ENCODE assay signal across 17 cellular contexts in the genomic region with DNA sequence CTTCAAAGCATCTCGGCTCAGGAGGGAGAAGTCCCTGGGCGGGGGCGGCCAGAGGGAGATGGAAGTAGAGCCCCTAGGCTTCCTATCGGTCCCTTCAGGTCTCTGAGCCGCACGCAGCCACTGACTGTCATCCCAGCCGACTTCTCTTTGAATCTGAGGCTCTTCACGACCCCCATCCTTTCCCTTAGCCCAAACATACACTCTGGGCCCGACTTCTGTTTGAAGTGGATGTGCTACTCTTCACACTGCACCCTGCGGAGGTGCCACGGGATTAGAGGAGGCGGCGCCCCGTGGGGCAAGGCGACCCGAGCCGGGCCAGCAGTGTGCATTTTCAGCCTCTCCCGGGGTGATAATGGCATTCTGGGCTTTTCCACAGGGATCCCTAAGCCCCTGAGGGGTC.
"Had no signal": no experiment of that assay in that cellular context is flagged by ENCODE, and none has a peak within 500 bp of the region (broad histone marks: within the 10 kb centered on the region; RNA-seq: fewer than 3 reads in every experiment).

No MANE protein-coding gene starts in this region.

- H3K36me3 Mint-ChIP-seq: memory B cell, natural killer cell had no signal

- H3K9me3 Mint-ChIP-seq: activated CD4-positive, alpha-beta T cell treated with anti-CD3 and anti-CD28 coated beads, Interleukin-2, amount 10 ng/mL, durations not matched to agents 24 days and 14 days; activated CD8-positive, alpha-beta T cell treated with anti-CD3 and anti-CD28 coated beads for 36 hours; activated naive CD4-positive, alpha-beta T cell treated with anti-CD3 and anti-CD28 coated beads for 36 hours; activated T-helper 2 cell treated with anti-CD3 and anti-CD28 coated beads, Interferon-gamma antibody, Interleukin-2, Interleukin-4, amounts not matched to agents 10 μg/mL and 5 μg/mL and 100 μg/mL, durations not matched to agents 14 hours and 24 hours and 36 hours; central memory CD8-positive, alpha-beta T cell; memory B cell; natural killer cell had no signal

- H3K27ac ChIP-seq: colonic mucosa had no signal

- H3K4me1 Mint-ChIP-seq: central memory CD8-positive, alpha-beta T cell; natural killer cell had no signal

- H3K27ac Mint-ChIP-seq: activated CD4-positive, alpha-beta T cell treated with anti-CD3 and anti-CD28 coated beads, Interleukin-2, amount 10 ng/mL, durations not matched to agents 24 days and 14 days; activated CD8-positive, alpha-beta T cell treated with anti-CD3 and anti-CD28 coated beads for 36 hours; activated naive CD4-positive, alpha-beta T cell treated with anti-CD3 and anti-CD28 coated beads for 36 hours; activated T-helper 2 cell treated with anti-CD3 and anti-CD28 coated beads, Interferon-gamma antibody, Interleukin-2, Interleukin-4, amounts not matched to agents 10 μg/mL and 5 μg/mL and 100 μg/mL, durations not matched to agents 14 hours and 24 hours and 36 hours; memory B cell; natural killer cell had no signal

- H3K9me3 ChIP-seq: colonic mucosa had no signal

- H3K27me3 ChIP-seq: colonic mucosa had no signal

- H3K36me3 ChIP-seq: colonic mucosa had no signal

- H3K4me3 ChIP-seq: colonic mucosa had no signal

- DNase-seq: activated CD4-positive, alpha-beta T cell treated with anti-CD3 and anti-CD28 coated beads, Interleukin-2, amount 10 ng/mL, durations not matched to agents 24 days and 14 days; activated CD8-positive, alpha-beta T cell treated with anti-CD3 and anti-CD28 coated beads for 36 hours; activated naive CD4-positive, alpha-beta T cell treated with anti-CD3 and anti-CD28 coated beads for 36 hours; activated T-cell treated with anti-CD3 and anti-CD28 coated beads, Interleukin-2, amount 50 U/mL, for 1 hour; anterior cingulate cortex; colonic mucosa; head of caudate nucleus; natural killer cell; occipital lobe; stimulated activated CD4-positive, alpha-beta T cell treated with anti-CD3 and anti-CD28 coated beads, Interleukin-12 subunit alpha, Interleukin-12 subunit beta, amount 100 ng/mL, for 4 hours; stimulated activated CD4-positive, alpha-beta T cell treated with anti-CD3 and anti-CD28 coated beads, Interleukin-1b, Interleukin-23, amount 100 ng/mL, for 48 hours; stimulated activated CD8-positive, alpha-beta memory T cell treated with anti-CD3 and anti-CD28 coated beads, Interleukin-4, amount 100 ng/mL, for 48 hours; stimulated activated naive CD4-positive, alpha-beta T cell; T1000 had no signal

- H3K4me1 ChIP-seq: colonic mucosa had no signal

- H3K4me3 Mint-ChIP-seq: activated CD4-positive, alpha-beta T cell treated with anti-CD3 and anti-CD28 coated beads, Interleukin-2, amount 10 ng/mL, durations not matched to agents 24 days and 14 days; activated CD8-positive, alpha-beta T cell treated with anti-CD3 and anti-CD28 coated beads for 36 hours; activated naive CD4-positive, alpha-beta T cell treated with anti-CD3 and anti-CD28 coated beads for 36 hours; central memory CD8-positive, alpha-beta T cell; memory B cell; natural killer cell had no signal

- ATAC-seq: activated CD8-positive, alpha-beta T cell treated with anti-CD3 and anti-CD28 coated beads for 36 hours; natural killer cell had no signal
